ENCODE assay signal across 1 cellular context in genomic region chr14:55399183-55399582, GRCh38.
TF ChIP-seq lines count a peak whose summit lies in the region.

No MANE protein-coding gene starts in this region.

TF ChIP-seq in A549, 52 proteins besides CTCF, POLR2A, EP300 and RAD21 (continued from another document):
- TF ChIP-seq ELK1 (IDR thresholded peaks at IDR 0.05; ENCODE audit: low read depth, low read length) = no peak
- TF ChIP-seq E2F6 (IDR thresholded peaks at IDR 0.05; ENCODE audit: borderline replicate concordance, low read depth) = no peak
- TF ChIP-seq NR3C1 (IDR thresholded peaks at IDR 0.05) = no peak
- no peak for TF ChIP-seq ZC3H11A (IDR thresholded peaks at IDR 0.05)
- TF ChIP-seq ATOH8 (CRISPR knock-in tag; IDR thresholded peaks at IDR 0.05; ENCODE audit: low read depth) = no peak
- no peak for TF ChIP-seq REST (IDR thresholded peaks at IDR 0.05)
- no peak for TF ChIP-seq BCL3 (IDR thresholded peaks at IDR 0.05)
- TF ChIP-seq JUNB (IDR thresholded peaks at IDR 0.05) = no peak
- TF ChIP-seq RFX5 (IDR thresholded peaks at IDR 0.05) = no peak
